ENCODE assay signal across 1 cellular context in the genomic region with DNA sequence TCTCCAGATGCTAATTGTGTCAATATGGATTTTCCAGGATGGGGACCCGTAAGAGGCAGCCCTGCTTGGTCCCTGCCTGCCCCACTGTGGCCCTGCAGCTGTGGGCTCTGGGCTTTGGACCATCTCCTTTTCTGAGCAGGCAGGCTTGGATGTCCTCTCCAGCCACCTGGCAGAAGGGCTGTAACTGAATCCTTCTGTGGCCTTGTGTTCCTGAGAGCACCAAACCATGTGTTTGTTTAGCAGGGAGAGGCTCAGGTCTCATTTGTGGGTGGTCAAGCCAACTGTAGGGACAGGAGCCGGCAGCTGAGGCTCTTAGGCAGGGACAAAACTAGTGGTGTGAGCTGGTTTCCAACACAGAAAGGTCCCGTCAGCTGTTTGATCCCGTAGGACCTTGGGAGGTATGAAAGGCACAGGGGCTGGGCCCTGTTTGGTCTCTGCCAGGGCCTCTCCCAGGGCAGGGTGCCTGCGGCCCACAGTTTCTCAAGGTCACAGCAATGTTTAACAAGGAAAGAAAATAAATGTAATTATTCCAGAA.
TF ChIP-seq lines count a peak whose summit lies in the region.

No MANE protein-coding gene starts in this region.

TF ChIP-seq in HepG2, 621 proteins besides CTCF, POLR2A, EP300 and RAD21 (continued from another document and continues in another):
- TF ChIP-seq, protein P1, sequence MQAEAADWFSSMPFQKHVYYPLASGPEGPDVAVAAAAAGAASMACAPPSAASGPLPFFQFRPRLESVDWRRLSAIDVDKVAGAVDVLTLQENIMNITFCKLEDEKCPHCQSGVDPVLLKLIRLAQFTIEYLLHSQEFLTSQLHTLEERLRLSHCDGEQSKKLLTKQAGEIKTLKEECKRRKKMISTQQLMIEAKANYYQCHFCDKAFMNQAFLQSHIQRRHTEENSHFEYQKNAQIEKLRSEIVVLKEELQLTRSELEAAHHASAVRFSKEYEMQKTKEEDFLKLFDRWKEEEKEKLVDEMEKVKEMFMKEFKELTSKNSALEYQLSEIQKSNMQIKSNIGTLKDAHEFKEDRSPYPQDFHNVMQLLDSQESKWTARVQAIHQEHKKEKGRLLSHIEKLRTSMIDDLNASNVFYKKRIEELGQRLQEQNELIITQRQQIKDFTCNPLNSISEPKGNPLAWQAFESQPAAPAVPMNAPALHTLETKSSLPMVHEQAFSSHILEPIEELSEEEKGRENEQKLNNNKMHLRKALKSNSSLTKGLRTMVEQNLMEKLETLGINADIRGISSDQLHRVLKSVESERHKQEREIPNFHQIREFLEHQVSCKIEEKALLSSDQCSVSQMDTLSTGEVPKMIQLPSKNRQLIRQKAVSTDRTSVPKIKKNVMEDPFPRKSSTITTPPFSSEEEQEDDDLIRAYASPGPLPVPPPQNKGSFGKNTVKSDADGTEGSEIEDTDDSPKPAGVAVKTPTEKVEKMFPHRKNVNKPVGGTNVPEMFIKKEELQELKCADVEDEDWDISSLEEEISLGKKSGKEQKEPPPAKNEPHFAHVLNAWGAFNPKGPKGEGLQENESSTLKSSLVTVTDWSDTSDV (CRISPR knock-in tag; IDR thresholded peaks at IDR 0.05): no peak
- TF ChIP-seq, protein P2, sequence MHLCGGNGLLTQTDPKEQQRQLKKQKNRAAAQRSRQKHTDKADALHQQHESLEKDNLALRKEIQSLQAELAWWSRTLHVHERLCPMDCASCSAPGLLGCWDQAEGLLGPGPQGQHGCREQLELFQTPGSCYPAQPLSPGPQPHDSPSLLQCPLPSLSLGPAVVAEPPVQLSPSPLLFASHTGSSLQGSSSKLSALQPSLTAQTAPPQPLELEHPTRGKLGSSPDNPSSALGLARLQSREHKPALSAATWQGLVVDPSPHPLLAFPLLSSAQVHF (CRISPR knock-in tag; IDR thresholded peaks at IDR 0.05): no peak
- no peak for TF ChIP-seq ATAD3A (CRISPR knock-in tag; IDR thresholded peaks at IDR 0.05)
- TF ChIP-seq SIX1 (CRISPR knock-in tag; IDR thresholded peaks at IDR 0.05; ENCODE audit: borderline replicate concordance): peak; percentile 60; the same call in 1 of the 2 replicates
- TF ChIP-seq, protein P3, sequence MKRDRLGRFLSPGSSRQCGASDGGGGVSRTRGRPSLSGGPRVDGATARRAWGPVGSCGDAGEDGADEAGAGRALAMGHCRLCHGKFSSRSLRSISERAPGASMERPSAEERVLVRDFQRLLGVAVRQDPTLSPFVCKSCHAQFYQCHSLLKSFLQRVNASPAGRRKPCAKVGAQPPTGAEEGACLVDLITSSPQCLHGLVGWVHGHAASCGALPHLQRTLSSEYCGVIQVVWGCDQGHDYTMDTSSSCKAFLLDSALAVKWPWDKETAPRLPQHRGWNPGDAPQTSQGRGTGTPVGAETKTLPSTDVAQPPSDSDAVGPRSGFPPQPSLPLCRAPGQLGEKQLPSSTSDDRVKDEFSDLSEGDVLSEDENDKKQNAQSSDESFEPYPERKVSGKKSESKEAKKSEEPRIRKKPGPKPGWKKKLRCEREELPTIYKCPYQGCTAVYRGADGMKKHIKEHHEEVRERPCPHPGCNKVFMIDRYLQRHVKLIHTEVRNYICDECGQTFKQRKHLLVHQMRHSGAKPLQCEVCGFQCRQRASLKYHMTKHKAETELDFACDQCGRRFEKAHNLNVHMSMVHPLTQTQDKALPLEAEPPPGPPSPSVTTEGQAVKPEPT (CRISPR knock-in tag; IDR thresholded peaks at IDR 0.05; ENCODE audit: low read depth): 0 out of 2 replicates have a peak, but pooled peaks have one; percentile 41
- 0 out of 2 replicates have a peak, but pooled peaks have one; percentile 80 for TF ChIP-seq PAX8 (CRISPR knock-in tag; IDR thresholded peaks at IDR 0.05; ENCODE audit: borderline replicate concordance)
- peak; percentile 78; the same call in 1 of the 2 replicates for TF ChIP-seq ZNF598 (CRISPR knock-in tag; IDR thresholded peaks at IDR 0.05; ENCODE audit: borderline replicate concordance)
- peak; percentile 30; the same call in 1 of the 2 replicates for TF ChIP-seq ZNF891 (CRISPR knock-in tag; IDR thresholded peaks at IDR 0.05)
- TF ChIP-seq ZFP90 (CRISPR knock-in tag; IDR thresholded peaks at IDR 0.05; ENCODE audit: borderline replicate concordance): no peak; the same call in 1 of the 2 replicates
- no peak for TF ChIP-seq ARID2 (CRISPR knock-in tag; IDR thresholded peaks at IDR 0.05; ENCODE audit: borderline replicate concordance)
- TF ChIP-seq ZNF121 (CRISPR knock-in tag; IDR thresholded peaks at IDR 0.05): no peak
- 0 out of 2 replicates have a peak, but pooled peaks have one; percentile 38 for TF ChIP-seq ZZZ3 (CRISPR knock-in tag; IDR thresholded peaks at IDR 0.05; ENCODE audit: borderline replicate concordance)
- TF ChIP-seq CHD2 (IDR thresholded peaks at IDR 0.05; ENCODE audit: low read depth, low read length): no peak
- no peak for TF ChIP-seq ARNT (IDR thresholded peaks at IDR 0.05)
- no peak for TF ChIP-seq ZNF850 (CRISPR knock-in tag; conservative IDR thresholded peaks at IDR 0.05)
- TF ChIP-seq NBN (conservative IDR thresholded peaks at IDR 0.05): no peak
- TF ChIP-seq ZNF761 (CRISPR knock-in tag; conservative IDR thresholded peaks at IDR 0.05): peak; percentile 57; the same call in 1 of the 2 replicates
- TF ChIP-seq, protein P4, sequence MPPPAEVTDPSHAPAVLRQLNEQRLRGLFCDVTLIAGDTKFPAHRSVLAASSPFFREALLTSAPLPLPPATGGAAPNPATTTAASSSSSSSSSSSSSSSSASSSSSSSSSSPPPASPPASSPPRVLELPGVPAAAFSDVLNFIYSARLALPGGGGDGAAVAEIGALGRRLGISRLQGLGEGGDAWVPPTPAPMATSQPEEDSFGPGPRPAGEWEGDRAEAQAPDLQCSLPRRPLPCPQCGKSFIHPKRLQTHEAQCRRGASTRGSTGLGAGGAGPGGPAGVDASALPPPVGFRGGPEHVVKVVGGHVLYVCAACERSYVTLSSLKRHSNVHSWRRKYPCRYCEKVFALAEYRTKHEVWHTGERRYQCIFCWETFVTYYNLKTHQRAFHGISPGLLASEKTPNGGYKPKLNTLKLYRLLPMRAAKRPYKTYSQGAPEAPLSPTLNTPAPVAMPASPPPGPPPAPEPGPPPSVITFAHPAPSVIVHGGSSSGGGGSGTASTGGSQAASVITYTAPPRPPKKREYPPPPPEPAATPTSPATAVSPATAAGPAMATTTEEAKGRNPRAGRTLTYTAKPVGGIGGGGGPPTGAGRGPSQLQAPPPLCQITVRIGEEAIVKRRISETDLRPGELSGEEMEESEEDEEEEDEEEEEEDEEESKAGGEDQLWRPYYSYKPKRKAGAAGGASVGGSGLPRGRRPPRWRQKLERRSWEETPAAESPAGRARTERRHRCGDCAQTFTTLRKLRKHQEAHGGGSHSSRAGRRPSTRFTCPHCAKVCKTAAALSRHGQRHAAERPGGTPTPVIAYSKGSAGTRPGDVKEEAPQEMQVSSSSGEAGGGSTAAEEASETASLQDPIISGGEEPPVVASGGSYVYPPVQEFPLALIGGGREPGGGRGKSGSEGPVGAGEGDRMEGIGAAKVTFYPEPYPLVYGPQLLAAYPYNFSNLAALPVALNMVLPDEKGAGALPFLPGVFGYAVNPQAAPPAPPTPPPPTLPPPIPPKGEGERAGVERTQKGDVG (CRISPR knock-in tag; IDR thresholded peaks at IDR 0.05; ENCODE audit: borderline replicate concordance): peak; percentile 62; the same call in 1 of the 2 replicates
- TF ChIP-seq TBX2 (CRISPR knock-in tag; IDR thresholded peaks at IDR 0.05; ENCODE audit: borderline replicate concordance): peak; percentile 41
- TF ChIP-seq ZSCAN25 (CRISPR knock-in tag; IDR thresholded peaks at IDR 0.05): peak; percentile 90
- TF ChIP-seq, protein P5, sequence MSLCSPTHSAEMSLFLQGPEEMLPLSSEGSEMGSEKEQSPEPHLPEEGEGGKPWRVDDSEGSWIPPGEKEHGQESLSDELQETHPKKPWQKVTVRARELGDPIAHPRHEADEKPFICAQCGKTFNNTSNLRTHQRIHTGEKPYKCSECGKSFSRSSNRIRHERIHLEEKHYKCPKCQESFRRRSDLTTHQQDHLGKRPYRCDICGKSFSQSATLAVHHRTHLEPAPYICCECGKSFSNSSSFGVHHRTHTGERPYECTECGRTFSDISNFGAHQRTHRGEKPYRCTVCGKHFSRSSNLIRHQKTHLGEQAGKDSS (CRISPR knock-in tag; IDR thresholded peaks at IDR 0.05; ENCODE audit: borderline replicate concordance, low read depth): 0 out of 2 replicates have a peak, but pooled peaks have one; percentile 36
- TF ChIP-seq FOXM1 (CRISPR knock-in tag; IDR thresholded peaks at IDR 0.05): no peak
- TF ChIP-seq, protein P6, sequence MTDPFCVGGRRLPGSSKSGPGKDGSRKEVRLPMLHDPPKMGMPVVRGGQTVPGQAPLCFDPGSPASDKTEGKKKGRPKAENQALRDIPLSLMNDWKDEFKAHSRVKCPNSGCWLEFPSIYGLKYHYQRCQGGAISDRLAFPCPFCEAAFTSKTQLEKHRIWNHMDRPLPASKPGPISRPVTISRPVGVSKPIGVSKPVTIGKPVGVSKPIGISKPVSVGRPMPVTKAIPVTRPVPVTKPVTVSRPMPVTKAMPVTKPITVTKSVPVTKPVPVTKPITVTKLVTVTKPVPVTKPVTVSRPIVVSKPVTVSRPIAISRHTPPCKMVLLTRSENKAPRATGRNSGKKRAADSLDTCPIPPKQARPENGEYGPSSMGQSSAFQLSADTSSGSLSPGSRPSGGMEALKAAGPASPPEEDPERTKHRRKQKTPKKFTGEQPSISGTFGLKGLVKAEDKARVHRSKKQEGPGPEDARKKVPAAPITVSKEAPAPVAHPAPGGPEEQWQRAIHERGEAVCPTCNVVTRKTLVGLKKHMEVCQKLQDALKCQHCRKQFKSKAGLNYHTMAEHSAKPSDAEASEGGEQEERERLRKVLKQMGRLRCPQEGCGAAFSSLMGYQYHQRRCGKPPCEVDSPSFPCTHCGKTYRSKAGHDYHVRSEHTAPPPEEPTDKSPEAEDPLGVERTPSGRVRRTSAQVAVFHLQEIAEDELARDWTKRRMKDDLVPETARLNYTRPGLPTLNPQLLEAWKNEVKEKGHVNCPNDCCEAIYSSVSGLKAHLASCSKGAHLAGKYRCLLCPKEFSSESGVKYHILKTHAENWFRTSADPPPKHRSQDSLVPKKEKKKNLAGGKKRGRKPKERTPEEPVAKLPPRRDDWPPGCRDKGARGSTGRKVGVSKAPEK (CRISPR knock-in tag; IDR thresholded peaks at IDR 0.05; ENCODE audit: borderline replicate concordance): no peak
- TF ChIP-seq CENPT (CRISPR knock-in tag; IDR thresholded peaks at IDR 0.05; ENCODE audit: low read depth): no peak
- TF ChIP-seq SP4 (CRISPR knock-in tag; IDR thresholded peaks at IDR 0.05): no peak; the same call in 1 of the 2 replicates
- peak; percentile 20; the same call in 1 of the 2 replicates for TF ChIP-seq STAG1 (CRISPR knock-in tag; IDR thresholded peaks at IDR 0.05)
- TF ChIP-seq, protein P7, sequence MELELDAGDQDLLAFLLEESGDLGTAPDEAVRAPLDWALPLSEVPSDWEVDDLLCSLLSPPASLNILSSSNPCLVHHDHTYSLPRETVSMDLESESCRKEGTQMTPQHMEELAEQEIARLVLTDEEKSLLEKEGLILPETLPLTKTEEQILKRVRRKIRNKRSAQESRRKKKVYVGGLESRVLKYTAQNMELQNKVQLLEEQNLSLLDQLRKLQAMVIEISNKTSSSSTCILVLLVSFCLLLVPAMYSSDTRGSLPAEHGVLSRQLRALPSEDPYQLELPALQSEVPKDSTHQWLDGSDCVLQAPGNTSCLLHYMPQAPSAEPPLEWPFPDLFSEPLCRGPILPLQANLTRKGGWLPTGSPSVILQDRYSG (CRISPR knock-in tag; IDR thresholded peaks at IDR 0.05): no peak
- no peak for TF ChIP-seq ZMYM3 (CRISPR knock-in tag; IDR thresholded peaks at IDR 0.05)
- TF ChIP-seq KAT8 (CRISPR knock-in tag; IDR thresholded peaks at IDR 0.05): 0 out of 2 replicates have a peak, but pooled peaks have one; percentile 21
- TF ChIP-seq ZNF12 (CRISPR knock-in tag; IDR thresholded peaks at IDR 0.05): no peak
- no peak for TF ChIP-seq ZNF737 (CRISPR knock-in tag; IDR thresholded peaks at IDR 0.05; ENCODE audit: borderline replicate concordance)
- TF ChIP-seq PAF1 (CRISPR knock-in tag; IDR thresholded peaks at IDR 0.05): no peak
- TF ChIP-seq PTBP1 (IDR thresholded peaks at IDR 0.05; ENCODE audit: low read depth, low read length, poor library complexity, severe bottlenecking): no peak
- no peak for TF ChIP-seq GATA4 (IDR thresholded peaks at IDR 0.05; ENCODE audit: borderline replicate concordance, low read depth)
- TF ChIP-seq, protein P8, sequence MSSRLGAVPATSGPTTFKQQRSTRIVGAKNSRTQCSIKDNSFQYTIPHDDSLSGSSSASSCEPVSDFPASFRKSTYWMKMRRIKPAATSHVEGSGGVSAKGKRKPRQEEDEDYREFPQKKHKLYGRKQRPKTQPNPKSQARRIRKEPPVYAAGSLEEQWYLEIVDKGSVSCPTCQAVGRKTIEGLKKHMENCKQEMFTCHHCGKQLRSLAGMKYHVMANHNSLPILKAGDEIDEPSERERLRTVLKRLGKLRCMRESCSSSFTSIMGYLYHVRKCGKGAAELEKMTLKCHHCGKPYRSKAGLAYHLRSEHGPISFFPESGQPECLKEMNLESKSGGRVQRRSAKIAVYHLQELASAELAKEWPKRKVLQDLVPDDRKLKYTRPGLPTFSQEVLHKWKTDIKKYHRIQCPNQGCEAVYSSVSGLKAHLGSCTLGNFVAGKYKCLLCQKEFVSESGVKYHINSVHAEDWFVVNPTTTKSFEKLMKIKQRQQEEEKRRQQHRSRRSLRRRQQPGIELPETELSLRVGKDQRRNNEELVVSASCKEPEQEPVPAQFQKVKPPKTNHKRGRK (CRISPR knock-in tag; IDR thresholded peaks at IDR 0.05): peak; percentile 61; the same call in 1 of the 2 replicates
- TF ChIP-seq MIER2 (CRISPR knock-in tag; IDR thresholded peaks at IDR 0.05): 0 out of 2 replicates have a peak, but pooled peaks have one; percentile 34
- no peak for TF ChIP-seq NCOA2 (CRISPR knock-in tag; IDR thresholded peaks at IDR 0.05)
- no peak for TF ChIP-seq ZNF382 (CRISPR knock-in tag; IDR thresholded peaks at IDR 0.05; ENCODE audit: borderline replicate concordance)
- TF ChIP-seq ZFX (CRISPR knock-in tag; IDR thresholded peaks at IDR 0.05; ENCODE audit: low read depth): peak; percentile 70; the same call in 1 of the 2 replicates
- no peak for TF ChIP-seq ZNF451 (CRISPR knock-in tag; IDR thresholded peaks at IDR 0.05)
- no peak for TF ChIP-seq ZNF337 (CRISPR knock-in tag; IDR thresholded peaks at IDR 0.05; ENCODE audit: borderline replicate concordance, low read depth)
- 0 out of 2 replicates have a peak, but pooled peaks have one; percentile 38 for TF ChIP-seq ZNF550 (CRISPR knock-in tag; IDR thresholded peaks at IDR 0.05; ENCODE audit: borderline replicate concordance)
- TF ChIP-seq PHF8 (CRISPR knock-in tag; IDR thresholded peaks at IDR 0.05): peak; percentile 49; the same call in 1 of the 2 replicates
- peak; percentile 56; the same call in 1 of the 2 replicates for TF ChIP-seq ZNF567 (CRISPR knock-in tag; IDR thresholded peaks at IDR 0.05; ENCODE audit: borderline replicate concordance)
- TF ChIP-seq YEATS4 (CRISPR knock-in tag; IDR thresholded peaks at IDR 0.05; ENCODE audit: borderline replicate concordance): 0 out of 2 replicates have a peak, but pooled peaks have one; percentile 31
- TF ChIP-seq GATAD2A (CRISPR knock-in tag; IDR thresholded peaks at IDR 0.05): 0 out of 2 replicates have a peak, but pooled peaks have one; percentile 22
- 0 out of 2 replicates have a peak, but pooled peaks have one; percentile 27 for TF ChIP-seq ZNF556 (CRISPR knock-in tag; IDR thresholded peaks at IDR 0.05; ENCODE audit: borderline replicate concordance)
